ENCODE assay signal across 18 cellular contexts in the genomic region with DNA sequence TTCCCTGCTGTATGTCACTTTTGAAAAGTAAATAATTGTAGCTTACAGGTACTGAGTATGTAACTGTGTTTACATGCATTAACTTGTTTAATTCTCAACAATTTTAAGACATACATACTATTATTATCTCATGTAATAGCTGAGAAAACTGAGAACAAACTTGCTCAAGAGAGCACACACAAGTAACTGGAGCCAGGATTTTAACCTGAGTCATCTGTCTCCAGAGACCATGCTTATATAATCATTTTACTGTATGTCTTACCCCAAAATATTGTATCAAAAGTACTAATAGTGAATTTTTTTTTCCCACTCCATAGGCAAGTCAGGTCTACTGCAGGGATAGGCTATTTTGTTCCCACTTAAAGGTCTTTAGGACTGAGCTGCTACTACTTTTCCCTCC.
"Had no signal": no experiment of that assay in that cellular context is flagged by ENCODE, and none has a peak within 500 bp of the region (broad histone marks: within the 10 kb centered on the region; RNA-seq: fewer than 3 reads in every experiment).

No MANE protein-coding gene starts in this region.

- H3K9me3 ChIP-seq: pancreas, tibial nerve had no signal

- H3K36me3 ChIP-seq: pancreas had no signal

- DNase-seq: dorsolateral prefrontal cortex; effector CD8-positive, alpha-beta T cell; foreskin melanocyte; head of caudate nucleus; kidney; left cardiac atrium; mesendoderm; naive B cell; occipital lobe; pancreas; right cardiac atrium; stimulated activated CD4-positive, alpha-beta T cell treated with anti-CD3 and anti-CD28 coated beads, Interleukin-4, amount 100 ng/mL, for 1 hour; stimulated activated CD8-positive, alpha-beta memory T cell treated with anti-CD3 and anti-CD28 coated beads, Interleukin-4, amount 100 ng/mL, for 48 hours; stimulated activated naive CD8-positive, alpha-beta T cell treated with anti-CD3 and anti-CD28 coated beads, Interleukin-15, Interleukin-2, amounts not matched to agents 100 U/mL and 50 U/mL, for 24 hours had no signal

- ATAC-seq: left cardiac atrium; pancreas; right cardiac atrium; stimulated activated effector memory CD8-positive, alpha-beta T cell treated with anti-CD3 and anti-CD28 coated beads, Interleukin-12 subunit alpha, Interleukin-12 subunit beta, amount 100 ng/mL, for 72 hours; stimulated activated naive CD8-positive, alpha-beta T cell treated with anti-CD3 and anti-CD28 coated beads, Interleukin-15, Interleukin-2, amounts not matched to agents 100 U/mL and 50 U/mL, for 24 hours had no signal

- H3K4me3 ChIP-seq: coronary artery, dorsolateral prefrontal cortex, hepatocyte, pancreas, tibial nerve had no signal

- H3K4me1 ChIP-seq: pancreas, tibial nerve had no signal

- H3K27ac ChIP-seq: coronary artery, dorsolateral prefrontal cortex, hepatocyte, pancreas, tibial nerve had no signal

- H3K4me2 ChIP-seq: hepatocyte had no signal

- H3K27me3 ChIP-seq: dorsolateral prefrontal cortex, hepatocyte, pancreas, tibial nerve had no signal

- H2AFZ ChIP-seq: hepatocyte had no signal
